In the genomic region with DNA sequence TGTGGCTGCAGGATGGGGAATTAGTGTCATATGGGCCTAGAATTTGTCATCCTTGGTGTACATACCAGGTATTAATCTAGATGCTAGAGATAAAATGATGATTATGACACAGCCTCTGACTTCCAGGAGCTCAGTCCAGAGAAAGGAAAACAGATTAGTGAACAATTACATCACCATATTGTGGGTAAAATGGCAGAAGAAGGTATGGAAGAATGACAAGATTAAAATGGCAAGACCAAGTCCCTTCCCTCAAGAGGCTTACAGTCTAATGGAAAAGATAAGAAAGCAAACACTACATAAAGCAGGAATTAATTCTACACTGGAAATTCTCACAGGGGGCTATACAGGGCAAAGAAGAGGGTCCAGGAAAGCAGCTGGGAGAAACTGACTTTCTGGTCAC, we compare ENCODE assay signal across 36 cellular contexts. TPM values are rescaled to one million over a fixed set of nuclear protein-coding genes. Genes with fewer than 3 reads are reported as not detected.
"Had no signal": no experiment of that assay in that cellular context is flagged by ENCODE, and none has a peak within 500 bp of the region (broad histone marks: within the 10 kb centered on the region; RNA-seq: fewer than 3 reads in every experiment).

No MANE protein-coding gene starts in this region.

- H3K27ac ChIP-seq: adrenal gland, ascending aorta, cardiac muscle cell, VCaP had no signal

- H3K9me3 ChIP-seq: adrenal gland, ascending aorta had no signal

- H3K4me3 Mint-ChIP-seq: activated B cell treated with CpG ODN at 0.5 μM for 24 hours; activated CD4-positive, alpha-beta memory T cell treated with anti-CD3 and anti-CD28 coated beads for 36 hours; activated CD4-positive, alpha-beta T cell treated with anti-CD3 and anti-CD28 coated beads, Interleukin-2, amount 10 ng/mL, durations not matched to agents 24 days and 14 days; activated CD8-positive, alpha-beta T cell treated with anti-CD3 and anti-CD28 coated beads for 36 hours; activated naive CD4-positive, alpha-beta T cell treated with anti-CD3 and anti-CD28 coated beads for 36 hours; activated naive CD8-positive, alpha-beta T cell treated with anti-CD3 and anti-CD28 coated beads for 36 hours; activated T-cell treated with anti-CD3 and anti-CD28 coated beads, Interleukin-2, amount 50 U/mL, for 24 hours; brain; central memory CD8-positive, alpha-beta T cell; T-helper 1 cell treated with Interleukin-12 subunit alpha and Interleukin-12 subunit beta and Interleukin-4 antibody, amounts not matched to agents 30 μg/mL and 1 μg/mL, for 36 hours; T-helper 2 cell treated with Interferon-gamma antibody and Interleukin-4, amounts not matched to agents 5 μg/mL and 100 μg/mL, for 36 hours had no signal

- ATAC-seq: activated CD8-positive, alpha-beta T cell treated with anti-CD3 and anti-CD28 coated beads for 36 hours; activated naive CD4-positive, alpha-beta T cell treated with anti-CD3 and anti-CD28 coated beads, Interleukin-2, amount 50 U/mL, for 72 hours had no signal

- H3K4me3 ChIP-seq: adrenal gland, ascending aorta, cardiac muscle cell had no signal

- H3K27me3 ChIP-seq: adrenal gland, ascending aorta, cardiac muscle cell had no signal

- DNase-seq: activated B cell treated with CpG ODN at 0.5 μM for 24 hours; activated CD4-positive, alpha-beta memory T cell treated with anti-CD3 and anti-CD28 coated beads for 36 hours; activated CD4-positive, alpha-beta T cell treated with anti-CD3 and anti-CD28 coated beads for 4 hours; activated CD4-positive, alpha-beta T cell treated with anti-CD3 and anti-CD28 coated beads, Interleukin-2, amount 10 ng/mL, durations not matched to agents 24 days and 14 days; activated CD4-positive, alpha-beta T cell treated with anti-CD3 and anti-CD28 coated beads, Interleukin-2, amount 50 U/mL, for 1 hour; activated CD4-positive, alpha-beta T cell treated with anti-CD3 and anti-CD28 coated beads, Interleukin-2, amount 50 U/mL, for 4 hours; activated CD4-positive, CD25-positive, alpha-beta regulatory T cell treated with anti-CD3 and anti-CD28 coated beads, Interleukin-2, amount 50 U/mL, for 72 hours; activated CD8-positive, alpha-beta memory T cell treated with anti-CD3 and anti-CD28 coated beads, Interleukin-2, amount 50 U/mL, for 48 hours; activated CD8-positive, alpha-beta T cell treated with anti-CD3 and anti-CD28 coated beads for 36 hours; activated effector memory CD4-positive, alpha-beta T cell treated with anti-CD3 and anti-CD28 coated beads, Interleukin-2, amount 50 U/mL, for 16 hours; activated gamma-delta T cell treated with Interleukin-2 at 50 U/mL for 16 hours; activated naive CD4-positive, alpha-beta T cell; activated naive CD4-positive, alpha-beta T cell treated with anti-CD3 and anti-CD28 coated beads for 36 hours; activated naive CD4-positive, alpha-beta T cell treated with anti-CD3 and anti-CD28 coated beads, Interleukin-2, amount 50 U/mL, for 16 hours; activated naive CD8-positive, alpha-beta T cell treated with anti-CD3 and anti-CD28 coated beads for 36 hours; activated T-cell treated with anti-CD3 and anti-CD28 coated beads, Interleukin-2, amount 50 U/mL, for 24 hours; activated T-cell treated with anti-CD3 and anti-CD28 coated beads, Interleukin-2, amount 50 U/mL, for 48 hours; adrenal gland; amygdala; anterior cingulate cortex; caudate nucleus; cerebellar nuclear complex; T-helper 1 cell; T-helper 2 cell; T-helper 9 cell had no signal

- H3K4me1 ChIP-seq: adrenal gland, ascending aorta had no signal

- H3K27ac Mint-ChIP-seq: activated B cell treated with CpG ODN at 0.5 μM for 24 hours; activated CD4-positive, alpha-beta memory T cell treated with anti-CD3 and anti-CD28 coated beads for 36 hours; activated CD4-positive, alpha-beta T cell treated with anti-CD3 and anti-CD28 coated beads, Interleukin-2, amount 10 ng/mL, durations not matched to agents 24 days and 14 days; activated CD8-positive, alpha-beta T cell treated with anti-CD3 and anti-CD28 coated beads for 36 hours; activated naive CD4-positive, alpha-beta T cell treated with anti-CD3 and anti-CD28 coated beads for 36 hours; activated naive CD4-positive, alpha-beta T cell treated with anti-CD3 and anti-CD28 coated beads, Interleukin-2, amount 50 U/mL, for 72 hours; activated naive CD8-positive, alpha-beta T cell treated with anti-CD3 and anti-CD28 coated beads for 36 hours; activated T-cell treated with anti-CD3 and anti-CD28 coated beads, Interleukin-2, amount 50 U/mL, for 24 hours; brain; T-helper 1 cell treated with Interleukin-12 subunit alpha and Interleukin-12 subunit beta and Interleukin-4 antibody, amounts not matched to agents 30 μg/mL and 1 μg/mL, for 36 hours; T-helper 2 cell treated with Interferon-gamma antibody and Interleukin-4, amounts not matched to agents 5 μg/mL and 100 μg/mL, for 36 hours had no signal

- H3K4me1 Mint-ChIP-seq: activated B cell treated with CpG ODN at 0.5 μM for 24 hours; central memory CD8-positive, alpha-beta T cell had no signal

- H3K36me3 Mint-ChIP-seq: activated CD4-positive, alpha-beta memory T cell treated with anti-CD3 and anti-CD28 coated beads for 36 hours; activated naive CD4-positive, alpha-beta T cell treated with anti-CD3 and anti-CD28 coated beads, Interleukin-2, amount 50 U/mL, for 72 hours; activated naive CD8-positive, alpha-beta T cell treated with anti-CD3 and anti-CD28 coated beads for 36 hours had no signal

- H3K36me3 ChIP-seq: adrenal gland, ascending aorta, cardiac muscle cell had no signal

- H3K9me3 Mint-ChIP-seq: activated B cell treated with CpG ODN at 0.5 μM for 24 hours; activated CD4-positive, alpha-beta memory T cell treated with anti-CD3 and anti-CD28 coated beads for 36 hours; activated CD4-positive, alpha-beta T cell treated with anti-CD3 and anti-CD28 coated beads, Interleukin-2, amount 10 ng/mL, durations not matched to agents 24 days and 14 days; activated CD8-positive, alpha-beta T cell treated with anti-CD3 and anti-CD28 coated beads for 36 hours; activated naive CD4-positive, alpha-beta T cell treated with anti-CD3 and anti-CD28 coated beads for 36 hours; activated naive CD4-positive, alpha-beta T cell treated with anti-CD3 and anti-CD28 coated beads, Interleukin-2, amount 50 U/mL, for 72 hours; activated naive CD8-positive, alpha-beta T cell treated with anti-CD3 and anti-CD28 coated beads for 36 hours; activated T-cell treated with anti-CD3 and anti-CD28 coated beads, Interleukin-2, amount 50 U/mL, for 24 hours; brain; central memory CD8-positive, alpha-beta T cell; T-helper 1 cell treated with Interleukin-12 subunit alpha and Interleukin-12 subunit beta and Interleukin-4 antibody, amounts not matched to agents 30 μg/mL and 1 μg/mL, for 36 hours; T-helper 2 cell treated with Interferon-gamma antibody and Interleukin-4, amounts not matched to agents 5 μg/mL and 100 μg/mL, for 36 hours had no signal

RNA-seq across cellular contexts. Expression of gene CLUL1, which starts 34.8 kb away (rescaled TPM):
- total RNA-seq: activated B cell treated with CpG ODN at 0.5 μM for 24 hours; activated CD4-positive, alpha-beta memory T cell treated with anti-CD3 and anti-CD28 coated beads for 36 hours; activated CD4-positive, alpha-beta T cell treated with anti-CD3 and anti-CD28 coated beads, Interleukin-2, amount 10 ng/mL, durations not matched to agents 24 days and 14 days; activated CD8-positive, alpha-beta memory T cell treated with anti-CD3 and anti-CD28 coated beads for 36 hours; activated CD8-positive, alpha-beta T cell treated with anti-CD3 and anti-CD28 coated beads for 36 hours; activated naive CD4-positive, alpha-beta T cell treated with anti-CD3 and anti-CD28 coated beads for 36 hours; activated naive CD4-positive, alpha-beta T cell treated with anti-CD3 and anti-CD28 coated beads, Interleukin-2, amount 50 U/mL, for 72 hours; activated naive CD8-positive, alpha-beta T cell treated with anti-CD3 and anti-CD28 coated beads for 36 hours; ascending aorta; bronchial epithelial cell; chondrocyte had no signal

RNA-seq across cellular contexts. Expression of gene CETN1, which starts 51.4 kb away (rescaled TPM):
- total RNA-seq: activated B cell treated with CpG ODN at 0.5 μM for 24 hours; activated CD4-positive, alpha-beta memory T cell treated with anti-CD3 and anti-CD28 coated beads for 36 hours; activated CD4-positive, alpha-beta T cell treated with anti-CD3 and anti-CD28 coated beads, Interleukin-2, amount 10 ng/mL, durations not matched to agents 24 days and 14 days; activated CD8-positive, alpha-beta memory T cell treated with anti-CD3 and anti-CD28 coated beads for 36 hours; activated CD8-positive, alpha-beta T cell treated with anti-CD3 and anti-CD28 coated beads for 36 hours; activated naive CD4-positive, alpha-beta T cell treated with anti-CD3 and anti-CD28 coated beads for 36 hours; activated naive CD4-positive, alpha-beta T cell treated with anti-CD3 and anti-CD28 coated beads, Interleukin-2, amount 50 U/mL, for 72 hours; activated naive CD8-positive, alpha-beta T cell treated with anti-CD3 and anti-CD28 coated beads for 36 hours; adrenal gland; ascending aorta; bronchial epithelial cell; cardiac muscle cell; chondrocyte had no signal
- polyA plus RNA-seq: adrenal gland, cardiac muscle cell had no signal
